ENCODE assay signal across 14 cellular contexts in the genomic region with DNA sequence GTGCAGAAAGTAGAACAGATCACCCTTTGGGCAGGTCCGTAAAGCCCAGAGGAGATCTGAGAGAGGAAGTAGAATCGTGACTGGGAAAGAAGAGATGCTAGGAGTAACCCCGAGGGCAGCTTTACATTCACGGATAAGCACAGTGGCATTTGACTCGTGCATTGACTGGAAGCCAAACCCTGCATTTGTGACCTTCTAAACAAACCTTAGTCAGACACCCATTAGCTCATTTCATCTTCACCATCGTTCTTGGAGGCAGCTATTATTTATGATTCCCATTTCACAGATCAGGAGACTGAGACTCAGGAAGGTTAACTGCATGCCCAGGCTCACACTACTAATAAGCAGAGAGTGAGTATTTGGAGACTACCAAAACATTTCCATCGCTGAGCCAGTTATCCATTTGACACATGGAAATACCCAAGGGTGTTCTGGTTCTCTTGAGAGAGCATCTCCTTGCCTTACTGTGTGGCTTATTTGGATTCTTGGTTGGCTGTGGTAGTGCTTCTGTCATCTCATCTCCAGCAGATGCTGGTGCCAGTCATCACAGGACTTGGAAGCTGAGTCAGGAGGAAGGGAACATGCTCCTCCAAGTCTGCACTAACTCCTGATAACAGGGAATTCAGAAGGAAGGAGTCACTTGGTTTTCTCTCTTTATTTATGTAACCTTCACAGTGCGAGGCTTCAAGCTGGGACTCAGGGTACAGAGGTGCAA. TPM values are rescaled to one million over a fixed set of nuclear protein-coding genes. Genes with fewer than 3 reads are reported as not detected.
A peak's percentile ranks its signal among the peaks of the same experiment; 100 is the strongest.
DNase-seq lines count a peak whose midpoint lies in the region; ATAC-seq, FAIRE-seq and TF ChIP-seq lines count a peak whose summit lies in the region.
"Had no signal": no experiment of that assay in that cellular context is flagged by ENCODE, and none has a peak within 500 bp of the region (broad histone marks: within the 10 kb centered on the region; RNA-seq: fewer than 3 reads in every experiment).

No MANE protein-coding gene starts in this region.

- no peak overlapping the region for H3K23ac ChIP-seq in trophoblast cell (ENCODE audit: low read length)

- peak overlapping the region; percentile 97 for H3K27ac Mint-ChIP-seq in astrocyte (ENCODE audit: unreplicated experiment)
- H3K27ac Mint-ChIP-seq: effector memory CD8-positive, alpha-beta T cell had no signal

- no CpG with 5 or more reads among the region's 8 CpGs for WGBS in trophoblast cell (ENCODE audit: extremely low coverage, insufficient coverage, insufficient read length)

- H3K79me1 ChIP-seq in trophoblast cell (ENCODE audit: low read length), result no peaks in the 10 kb centered on the region

- H3K27me3 ChIP-seq in astrocyte (ENCODE audit: insufficient read depth, low read length) (no peaks in the 10 kb centered on the region), trophoblast cell (ENCODE audit: insufficient read depth, low read length) (no peaks in the 10 kb centered on the region)
- H3K27me3 ChIP-seq: uterus had no signal

- no peak overlapping the region for H3K4me3 Mint-ChIP-seq in astrocyte (ENCODE audit: unreplicated experiment)
- H3K4me3 Mint-ChIP-seq: CD4-positive, alpha-beta memory T cell; effector memory CD8-positive, alpha-beta T cell had no signal

- H2AFZ ChIP-seq in astrocyte (ENCODE audit: low read depth, low read length) (peak overlapping the region; percentile 2), trophoblast cell (ENCODE audit: insufficient read depth, low read length, poor library complexity) (no peak overlapping the region)

- H3K36me3 ChIP-seq in astrocyte (ENCODE audit: insufficient read depth, low read length) (no peaks in the 10 kb centered on the region), trophoblast cell (ENCODE audit: control insufficient read depth in 1 of 2, insufficient read depth in 2 of 2, low read length in 2 of 2) (no peaks in the 10 kb centered on the region)
- H3K36me3 ChIP-seq: uterus had no signal

- no peak overlapping the region for H3K14ac ChIP-seq in trophoblast cell (ENCODE audit: low read length)

- TF ChIP-seq CTCF in astrocyte (IDR thresholded peaks at IDR 0.05; ENCODE audit: insufficient read depth, low read depth, low read length) (no peak), D721Med (IDR thresholded peaks at IDR 0.05; ENCODE audit: insufficient read depth, missing control alignments) (no peak)

- FAIRE-seq in astrocyte (lab: Jason Lieb, UNC) (peak; percentile 39), D721Med (lab: Jason Lieb, UNC) (no peak)
- FAIRE-seq: HepG2 had no signal

- H3K4me1 Mint-ChIP-seq in astrocyte (ENCODE audit: low read depth, unreplicated experiment), result peaks cover 20% of the 10 kb centered on the region
- H3K4me1 Mint-ChIP-seq: CD4-positive, alpha-beta memory T cell had no signal

- no peak overlapping the region for H3K4ac ChIP-seq in trophoblast cell (ENCODE audit: low read depth, low read length)

- H3K18ac ChIP-seq in trophoblast cell (ENCODE audit: low read length), result no peak overlapping the region

- ATAC-seq in GM18502 (IDR thresholded peaks at IDR 0.05; ENCODE audit: poor library complexity, unreplicated experiment) (peak; percentile 26), HG02763 (IDR thresholded peaks at IDR 0.05; ENCODE audit: unreplicated experiment) (peak; percentile 15)
- ATAC-seq: effector memory CD8-positive, alpha-beta T cell; HepG2 had no signal

- no peak overlapping the region for H2BK12ac ChIP-seq in trophoblast cell (ENCODE audit: low read length)

- H2AK5ac ChIP-seq in trophoblast cell (ENCODE audit: low read length), result no peak overlapping the region

- DNase-seq in astrocyte (ENCODE audit: low read depth), result peak; percentile 52
- DNase-seq in trophoblast cell, result peak; percentile 42 to 48
- DNase-seq in D721Med (ENCODE audit: insufficient read length, low spot score), result no peak
- no peak for DNase-seq in NCI-H146 (lab: John Stamatoyannopoulos, UW)
- DNase-seq in Ammon's horn (ENCODE audit: low spot score), result no peak
- DNase-seq in HCEC 1CT, result no peak
- DNase-seq: anterior cingulate cortex; CD4-positive, alpha-beta memory T cell; effector memory CD8-positive, alpha-beta T cell; NCI-H2029 treated with DMSO at 0.1 percent for 48 hours; uterus had no signal

- no peaks in the 10 kb centered on the region for H4K20me1 ChIP-seq in astrocyte (ENCODE audit: insufficient read depth, low read length)

- H4K12ac ChIP-seq in trophoblast cell (ENCODE audit: low read depth, low read length), result no peak overlapping the region

- no peak overlapping the region for H4K8ac ChIP-seq in trophoblast cell (ENCODE audit: low read depth, low read length)

- H3K4me3 ChIP-seq in astrocyte (ENCODE audit: insufficient read depth, low read depth, low read length), result no peak overlapping the region
- no peak overlapping the region for H3K4me3 ChIP-seq in trophoblast cell (ENCODE audit: low read depth, low read length)
- H3K4me3 ChIP-seq: uterus had no signal

- H2BK120ac ChIP-seq in trophoblast cell (ENCODE audit: insufficient read depth, low read length, poor library complexity), result no peak overlapping the region

- H3K36me3 Mint-ChIP-seq in astrocyte (ENCODE audit: low read depth, unreplicated experiment), result no peaks in the 10 kb centered on the region

- H3K4me1 ChIP-seq in astrocyte (ENCODE audit: insufficient read depth, low read length) (peaks cover 11% of the 10 kb centered on the region), trophoblast cell (ENCODE audit: control insufficient read depth in 1 of 2, insufficient read depth in 2 of 2, low read length in 2 of 2) (no peaks in the 10 kb centered on the region)
- H3K4me1 ChIP-seq: uterus had no signal

- no peak overlapping the region for H2BK5ac ChIP-seq in trophoblast cell (ENCODE audit: low read depth, low read length, poor library complexity)

- H3K4me2 ChIP-seq in astrocyte (ENCODE audit: low read length) (no peak overlapping the region), trophoblast cell (ENCODE audit: low read length) (no peak overlapping the region)

- H3K9ac ChIP-seq in astrocyte (ENCODE audit: low read length) (no peak overlapping the region), trophoblast cell (ENCODE audit: low read length) (no peak overlapping the region)

- H3K79me2 ChIP-seq in astrocyte (ENCODE audit: insufficient read depth, low read length) (no peaks in the 10 kb centered on the region), trophoblast cell (ENCODE audit: control insufficient read depth, insufficient read depth, low read length, poor library complexity) (no peaks in the 10 kb centered on the region)

- no peak overlapping the region for H4K91ac ChIP-seq in trophoblast cell (ENCODE audit: low read depth, low read length)

- peaks cover 3% of the 10 kb centered on the region for H3K9me3 Mint-ChIP-seq in astrocyte (ENCODE audit: unreplicated experiment)
- H3K9me3 Mint-ChIP-seq: CD4-positive, alpha-beta memory T cell; effector memory CD8-positive, alpha-beta T cell had no signal

- H3K9me3 ChIP-seq in astrocyte (ENCODE audit: insufficient read depth, low read depth, low read length), result no peaks in the 10 kb centered on the region
- no peaks in the 10 kb centered on the region for H3K9me3 ChIP-seq in trophoblast cell (ENCODE audit: insufficient read depth, low read depth, low read length)
- H3K9me3 ChIP-seq: uterus had no signal

- H3K27ac ChIP-seq in astrocyte (ENCODE audit: low read depth, low read length) (no peak overlapping the region), trophoblast cell (ENCODE audit: low read depth, low read length) (no peak overlapping the region)
- H3K27ac ChIP-seq: uterus had no signal

- H3K27me3 Mint-ChIP-seq in astrocyte (ENCODE audit: low read depth, unreplicated experiment), result no peaks in the 10 kb centered on the region
- H3K27me3 Mint-ChIP-seq: CD4-positive, alpha-beta memory T cell; effector memory CD8-positive, alpha-beta T cell had no signal

RNA-seq across cellular contexts. Expression of a gene that starts 55.1 kb away (rescaled TPM):
- total RNA-seq in astrocyte, result 2.0 and 2.8 TPM in 2 replicates
- 0.03 and 0.04 TPM in 2 replicates for polyA plus RNA-seq in trophoblast cell (2013)
- total RNA-seq: HepG2 had no signal

Comparison
In these comparisons a context has a peak if more than half of its experiments do, and no peak if none do; other contexts are left out.
1. DNase-seq: peak in astrocyte (single experiment) and trophoblast cell (2 of 2); none in D721Med (single experiment), NCI-H146 (single experiment), Ammon's horn (single experiment) and HCEC 1CT (single experiment).